ENCODE assay signal across 14 cellular contexts in genomic region chr9:76107487-76107886, GRCh38.
DNase-seq lines count a peak whose midpoint lies in the region; TF ChIP-seq lines count a peak whose summit lies in the region.
"Had no signal": no experiment of that assay in that cellular context is flagged by ENCODE, and none has a peak within 500 bp of the region (broad histone marks: within the 10 kb centered on the region; RNA-seq: fewer than 3 reads in every experiment).

No MANE protein-coding gene starts in this region.

- H3K27ac ChIP-seq in tibial artery (peak overlapping the region; percentile 61 to 72), MM.1S (ENCODE audit: low read length) (no peak overlapping the region)
- H3K27ac ChIP-seq: 22Rv1, upper lobe of left lung had no signal

- H3K27me3 Mint-ChIP-seq in activated CD4-positive, alpha-beta T cell treated with anti-CD3 and anti-CD28 coated beads, Interleukin-2, amount 10 ng/mL, durations not matched to agents 24 days and 14 days = no peaks in the 10 kb centered on the region
- H3K27me3 Mint-ChIP-seq: CD4-positive, alpha-beta T cell had no signal

- H3K36me3 ChIP-seq in tibial artery (peaks cover 0 to 6% (median 0%) of the 10 kb centered on the region in 3 donors), MM.1S (replicated peaks; ENCODE audit: insufficient read depth, low read length) (no peaks in the 10 kb centered on the region)

- no peaks in the 10 kb centered on the region for H3K79me2 ChIP-seq in MM.1S (ENCODE audit: low read length)

- intact Hi-C loops in tibial artery (cut with DNase I; ENCODE audit: low total_unique reads) = no loop called here
- intact Hi-C loops in activated CD4-positive, alpha-beta T cell treated with anti-CD3 and anti-CD28 coated beads, Interleukin-2, amount 10 ng/mL, durations not matched to agents 24 days and 14 days (cut with micrococcal nuclease) = no loop called here

- H2AFZ ChIP-seq in MM.1S (ENCODE audit: low read length) = no peak overlapping the region

- no peaks in the 10 kb centered on the region for H3K9me3 ChIP-seq in tibial artery
- no peaks in the 10 kb centered on the region for H3K9me3 ChIP-seq in MM.1S (replicated peaks; ENCODE audit: insufficient read depth, low read length)
- H3K9me3 ChIP-seq: upper lobe of left lung had no signal

- H4K20me1 ChIP-seq in MM.1S (ENCODE audit: insufficient read depth, low read length) = no peaks in the 10 kb centered on the region

- no peak for TF ChIP-seq CTCF in fibroblast of mammary gland (conservative IDR thresholded peaks at IDR 0.05; ENCODE audit: control insufficient read depth, insufficient read depth, low read depth, low read length)
- no peak for TF ChIP-seq CTCF in tibial artery (IDR thresholded peaks at IDR 0.05)
- no peak for TF ChIP-seq CTCF in MM.1S (IDR thresholded peaks at IDR 0.05; ENCODE audit: low read length)

- H3K9me3 Mint-ChIP-seq in activated CD4-positive, alpha-beta T cell treated with anti-CD3 and anti-CD28 coated beads, Interleukin-2, amount 10 ng/mL, durations not matched to agents 24 days and 14 days = no peaks in the 10 kb centered on the region
- H3K9me3 Mint-ChIP-seq: CD4-positive, alpha-beta T cell had no signal

- H3K4me3 ChIP-seq in fibroblast of mammary gland (ENCODE audit: control insufficient read depth, low read depth, low read length) (no peak overlapping the region), tibial artery (no peak overlapping the region), MM.1S (ENCODE audit: low read length) (no peak overlapping the region)
- H3K4me3 ChIP-seq: upper lobe of left lung had no signal

- H3K4me1 ChIP-seq in tibial artery (peaks cover 4 to 85% (median 29%) of the 10 kb centered on the region in 4 donors), MM.1S (ENCODE audit: low read length) (no peaks in the 10 kb centered on the region)

- H3F3A ChIP-seq in MM.1S (ENCODE audit: insufficient read depth, low read length) = no peaks in the 10 kb centered on the region

- peaks cover 2% of the 10 kb centered on the region for H3K4me1 Mint-ChIP-seq in activated CD4-positive, alpha-beta T cell treated with anti-CD3 and anti-CD28 coated beads, Interleukin-2, amount 10 ng/mL, durations not matched to agents 24 days and 14 days

- H3K36me3 Mint-ChIP-seq in activated CD4-positive, alpha-beta T cell treated with anti-CD3 and anti-CD28 coated beads, Interleukin-2, amount 10 ng/mL, durations not matched to agents 24 days and 14 days (ENCODE audit: low read depth) = peaks cover 5% of the 10 kb centered on the region

- no peak overlapping the region for H3K27ac Mint-ChIP-seq in activated CD4-positive, alpha-beta T cell treated with anti-CD3 and anti-CD28 coated beads, Interleukin-2, amount 10 ng/mL, durations not matched to agents 24 days and 14 days
- H3K27ac Mint-ChIP-seq: CD4-positive, alpha-beta T cell had no signal

- H3K27me3 ChIP-seq in tibial artery (no peaks in the 10 kb centered on the region), MM.1S (replicated peaks; ENCODE audit: insufficient read depth, low read length) (no peaks in the 10 kb centered on the region)
- H3K27me3 ChIP-seq: upper lobe of left lung had no signal

- H3K4me2 ChIP-seq in MM.1S (ENCODE audit: low read depth, low read length) = no peak overlapping the region

- no peaks in the 10 kb centered on the region for H3K9me2 ChIP-seq in MM.1S (replicated peaks; ENCODE audit: insufficient read depth, low read length)

- H3K9ac ChIP-seq in MM.1S (ENCODE audit: low read length) = no peak overlapping the region

- DNase-seq in NCI-H748 (lab: John Stamatoyannopoulos, UW; ENCODE audit: unreplicated experiment) (peak; percentile 3), NCI-H748 treated with DMSO at 0.1 percent for 48 hours (lab: John Stamatoyannopoulos, UW) (no peak), fibroblast of mammary gland (ENCODE audit: low read depth) (peak; percentile 63), midbrain (lab: John Stamatoyannopoulos, UW) (peak; percentile 58), tibial artery (peak; percentile 70 to 82), MM.1S (no peak), activated gamma-delta T cell (lab: John Stamatoyannopoulos, UW) (no peak)
- no peak for DNase-seq in activated CD4-positive, alpha-beta T cell treated with anti-CD3 and anti-CD28 coated beads, Interleukin-2, amount 10 ng/mL, durations not matched to agents 24 days and 14 days
- DNase-seq: activated CD4-positive, alpha-beta T cell treated with anti-CD3 and anti-CD28 coated beads, Interleukin-2, amount 50 U/mL, for 48 hours; CD4-positive, alpha-beta T cell; DMS79 treated with DMSO at 0.1 percent for 48 hours; NCI-H1092 treated with DMSO at 0.1 percent for 48 hours had no signal

- no peak overlapping the region for H3K4me3 Mint-ChIP-seq in activated CD4-positive, alpha-beta T cell treated with anti-CD3 and anti-CD28 coated beads, Interleukin-2, amount 10 ng/mL, durations not matched to agents 24 days and 14 days
- H3K4me3 Mint-ChIP-seq: CD4-positive, alpha-beta T cell had no signal

Comparison
In these comparisons a context has a peak if more than half of its experiments do, and no peak if none do; other contexts are left out.
1. DNase-seq: peak in NCI-H748 (single experiment), fibroblast of mammary gland (single experiment), midbrain (single experiment) and tibial artery (2 of 2); none in NCI-H748 treated with DMSO at 0.1 percent for 48 hours (single experiment), MM.1S (single experiment), activated CD4-positive, alpha-beta T cell treated with anti-CD3 and anti-CD28 coated beads, Interleukin-2, amount 10 ng/mL, durations not matched to agents 24 days and 14 days (single experiment) and activated gamma-delta T cell (single experiment).